15 cellular contexts compared by ENCODE assay signal in genomic region chr19:50551713-50552187, GRCh38. TPM values are rescaled to one million over a fixed set of nuclear protein-coding genes. Genes with fewer than 3 reads are reported as not detected.
DNase-seq lines count a peak whose midpoint lies in the region; ATAC-seq lines count a peak whose summit lies in the region.
"Had no signal": no experiment of that assay in that cellular context is flagged by ENCODE, and none has a peak within 500 bp of the region (broad histone marks: within the 10 kb centered on the region; RNA-seq: fewer than 3 reads in every experiment).

No MANE protein-coding gene starts in this region.

- no peak overlapping the region for H3K4me2 ChIP-seq in GM23248 (ENCODE audit: unreplicated experiment)

- peaks cover 6% of the 10 kb centered on the region; the same call in 1 of the 2 replicates for H3K27me3 ChIP-seq in GM23248 (replicated peaks; ENCODE audit: insufficient read depth)

- in situ Hi-C loops in GM23248 (cut with MboI) = no loop called here

- H2AFZ ChIP-seq in GM23248 = no peak overlapping the region

- no peak overlapping the region for H3K4me3 ChIP-seq in GM23248
- H3K4me3 ChIP-seq: mucosa of descending colon had no signal

- 1 to 2% methylated on average over 14 to 23 of the region's 23 CpGs for WGBS in GM23248 (ENCODE audit: low coverage in 1 of 2, low lambda C conversion rate in 2 of 2, missing lambda C conversion rate in 2 of 2), 2 experiments

- H3K9me3 Mint-ChIP-seq in activated naive CD4-positive, alpha-beta T cell treated with anti-CD3 and anti-CD28 coated beads, Interleukin-2, amount 50 U/mL, for 72 hours = no peaks in the 10 kb centered on the region

- H3F3A ChIP-seq in GM23248 (ENCODE audit: insufficient read depth) = no peaks in the 10 kb centered on the region

- DNase-seq in GM23248 (peak; percentile 18), amygdala (lab: John Stamatoyannopoulos, UW) (peak in 49 of 56 donors; percentile 19 to 94 (median 66)), hippocampal formation (lab: John Stamatoyannopoulos, UW) (peak; percentile 72 to 75), putamen (ENCODE audit: low spot score) (peak; percentile 90), AG08396 (ENCODE audit: low spot score) (no peak), DMS153 (lab: John Stamatoyannopoulos, UW) (no peak), AG08395 (ENCODE audit: low spot score) (no peak)
- DNase-seq in activated naive CD4-positive, alpha-beta T cell treated with anti-CD3 and anti-CD28 coated beads, Interleukin-2, amount 50 U/mL, for 72 hours (ENCODE audit: low spot score in 2 of 2) = no peak
- DNase-seq: activated CD4-positive, alpha-beta T cell treated with anti-CD3 and anti-CD28 coated beads for 1 hour; activated effector memory CD4-positive, alpha-beta T cell treated with Interleukin-2 at 50 U/mL for 16 hours; CD4-positive, alpha-beta memory T cell; dermis blood vessel endothelial cell; mucosa of descending colon; NCI-H1105 had no signal

- H3K79me2 ChIP-seq in GM23248 (ENCODE audit: insufficient read depth) = no peaks in the 10 kb centered on the region

- H3K27ac Mint-ChIP-seq in activated naive CD4-positive, alpha-beta T cell treated with anti-CD3 and anti-CD28 coated beads, Interleukin-2, amount 50 U/mL, for 72 hours = no peak overlapping the region

- no peaks in the 10 kb centered on the region for H3K36me3 Mint-ChIP-seq in activated naive CD4-positive, alpha-beta T cell treated with anti-CD3 and anti-CD28 coated beads, Interleukin-2, amount 50 U/mL, for 72 hours

- no peak for ATAC-seq in activated naive CD4-positive, alpha-beta T cell treated with anti-CD3 and anti-CD28 coated beads, Interleukin-2, amount 50 U/mL, for 72 hours
- ATAC-seq: mucosa of descending colon had no signal

- no peak overlapping the region for H3K27ac ChIP-seq in GM23248

- H3K9me3 ChIP-seq in GM23248 (ENCODE audit: low read depth) = no peaks in the 10 kb centered on the region
- H3K9me3 ChIP-seq: mucosa of descending colon had no signal

- no peaks in the 10 kb centered on the region for H3K4me1 ChIP-seq in GM23248 (ENCODE audit: insufficient read depth)

- no peaks in the 10 kb centered on the region for H3K36me3 ChIP-seq in GM23248 (ENCODE audit: low read depth)

- no peaks in the 10 kb centered on the region for H4K20me1 ChIP-seq in GM23248 (ENCODE audit: insufficient read depth)

- H3K9me2 ChIP-seq in GM23248 (ENCODE audit: insufficient read depth) = no peaks in the 10 kb centered on the region

- no peak overlapping the region for H3K9ac ChIP-seq in GM23248

RNA-seq across cellular contexts. Expression of gene LRRC4B, which starts 16.5 kb away (rescaled TPM):
- not detected in 2 replicates for total RNA-seq in GM23248 (2014; rRNA removed; shearing (Covaris generic))
- polyA plus RNA-seq in GM23248 (2016; fragmentation: Nextera tagmentation; extraction: Ambion mirVana) = not detected in 2 replicates
- not detected for total RNA-seq in activated naive CD4-positive, alpha-beta T cell treated with anti-CD3 and anti-CD28 coated beads, Interleukin-2, amount 50 U/mL, for 72 hours
- total RNA-seq: CD4-positive, alpha-beta memory T cell; HT-29 had no signal

RNA-seq across cellular contexts. Expression of gene ASPDH, which starts 38.0 kb away (rescaled TPM):
- not detected in 2 replicates for total RNA-seq in GM23248 (2014; rRNA removed; shearing (Covaris generic))
- polyA plus RNA-seq in GM23248 (2016; fragmentation: Nextera tagmentation; extraction: Ambion mirVana) = not detected in 2 replicates
- not detected for total RNA-seq in activated naive CD4-positive, alpha-beta T cell treated with anti-CD3 and anti-CD28 coated beads, Interleukin-2, amount 50 U/mL, for 72 hours
- total RNA-seq: CD4-positive, alpha-beta memory T cell; dermis blood vessel endothelial cell; HT-29; mucosa of descending colon had no signal
- polyA plus RNA-seq: CD4-positive, alpha-beta memory T cell had no signal

RNA-seq across cellular contexts. Expression of gene JOSD2, which starts 40.8 kb away (rescaled TPM):
- total RNA-seq in GM23248 (2014; rRNA removed; shearing (Covaris generic)) = 50.7 and 55.2 TPM in 2 replicates
- 98.5 and 108 TPM in 2 replicates for polyA plus RNA-seq in GM23248 (2016; fragmentation: Nextera tagmentation; extraction: Ambion mirVana)
- total RNA-seq in activated naive CD4-positive, alpha-beta T cell treated with anti-CD3 and anti-CD28 coated beads, Interleukin-2, amount 50 U/mL, for 72 hours = 10 to 100 TPM; 27.6 to 29.5 TPM

Comparison
In these comparisons a context has a peak if more than half of its experiments do, and no peak if none do; other contexts are left out.
1. DNase-seq: peak in GM23248 (single experiment), amygdala (49 of 56), hippocampal formation (2 of 2) and putamen (single experiment); none in AG08396 (single experiment), DMS153 (single experiment), activated naive CD4-positive, alpha-beta T cell treated with anti-CD3 and anti-CD28 coated beads, Interleukin-2, amount 50 U/mL, for 72 hours (0 of 2) and AG08395 (single experiment).